ENCODE assay signal across 27 cellular contexts in genomic region chr1:147786536-147786935, GRCh38. TPM values are rescaled to one million over a fixed set of nuclear protein-coding genes. Genes with fewer than 3 reads are reported as not detected.
"Had no signal": no experiment of that assay in that cellular context is flagged by ENCODE, and none has a peak within 500 bp of the region (broad histone marks: within the 10 kb centered on the region; RNA-seq: fewer than 3 reads in every experiment).

No MANE protein-coding gene starts in this region.

- H3K27ac ChIP-seq: adrenal gland, ascending aorta, Peyer's patch, RWPE1, SJCRH30, VCaP had no signal

- H3K4me1 Mint-ChIP-seq: activated CD4-positive, alpha-beta memory T cell treated with anti-CD3 and anti-CD28 coated beads, Interleukin-2, amount 10 ng/mL, durations not matched to agents 7 days and 5 days; activated CD4-positive, alpha-beta T cell treated with anti-CD3 and anti-CD28 coated beads, Interleukin-2, amount 10 ng/mL, durations not matched to agents 7 days and 5 days; activated naive CD8-positive, alpha-beta T cell treated with anti-CD3 and anti-CD28 coated beads, Interleukin-2, amount 10 ng/mL, durations not matched to agents 7 days and 5 days; brain; central memory CD8-positive, alpha-beta T cell had no signal

- H3K4me3 ChIP-seq: adrenal gland, ascending aorta, Peyer's patch, SJCRH30 had no signal

- H3K9me3 Mint-ChIP-seq: activated CD4-positive, alpha-beta memory T cell treated with anti-CD3 and anti-CD28 coated beads, Interleukin-2, amount 10 ng/mL, durations not matched to agents 7 days and 5 days; activated CD4-positive, alpha-beta T cell treated with anti-CD3 and anti-CD28 coated beads, Interleukin-2, amount 10 ng/mL, durations not matched to agents 7 days and 5 days; activated naive CD8-positive, alpha-beta T cell treated with anti-CD3 and anti-CD28 coated beads, Interleukin-2, amount 10 ng/mL, durations not matched to agents 7 days and 5 days; activated T-cell treated with anti-CD3 and anti-CD28 coated beads, Interleukin-2, amount 50 U/mL, for 72 hours; activated T-helper 2 cell treated with anti-CD3 and anti-CD28 coated beads, Interferon-gamma antibody, Interleukin-2, Interleukin-4, amounts not matched to agents 10 μg/mL and 5 μg/mL and 100 μg/mL, durations not matched to agents 14 hours and 24 hours and 36 hours; brain; central memory CD8-positive, alpha-beta T cell had no signal

- H3K4me1 ChIP-seq: adrenal gland, ascending aorta, Peyer's patch, SJCRH30 had no signal

- H3K9me3 ChIP-seq: adrenal gland, ascending aorta, Peyer's patch, SJCRH30, SK-N-SH had no signal

- H3K36me3 Mint-ChIP-seq: activated naive CD8-positive, alpha-beta T cell treated with anti-CD3 and anti-CD28 coated beads, Interleukin-2, amount 10 ng/mL, durations not matched to agents 7 days and 5 days; brain had no signal

- H3K27me3 ChIP-seq: adrenal gland, ascending aorta, Peyer's patch, SJCRH30 had no signal

- DNase-seq: activated CD4-positive, alpha-beta memory T cell treated with anti-CD3 and anti-CD28 coated beads, Interleukin-2, amount 10 ng/mL, durations not matched to agents 7 days and 5 days; activated CD4-positive, alpha-beta T cell treated with anti-CD3 and anti-CD28 coated beads, Interleukin-2, amount 10 ng/mL, durations not matched to agents 7 days and 5 days; activated CD4-positive, CD25-positive, alpha-beta regulatory T cell; activated naive CD4-positive, alpha-beta T cell treated with anti-CD3 and anti-CD28 coated beads, Interleukin-2, amount 50 U/mL, for 16 hours; activated naive CD8-positive, alpha-beta T cell treated with anti-CD3 and anti-CD28 coated beads, Interleukin-2, amount 10 ng/mL, durations not matched to agents 7 days and 5 days; activated T-cell treated with anti-CD3 and anti-CD28 coated beads, Interleukin-2, amount 50 U/mL, for 72 hours; adrenal gland; MM.1S; NCI-H1105; NCI-H1436; NCI-H1694 treated with DMSO at 0.1 percent for 48 hours; NCI-H2029 treated with DMSO at 0.1 percent for 48 hours; NCI-H446; NCI-H524; Peyer's patch; Right ventricle myocardium superior; SJCRH30; SK-N-SH; T-helper 1 cell had no signal

- H3K27ac Mint-ChIP-seq: activated CD4-positive, alpha-beta memory T cell treated with anti-CD3 and anti-CD28 coated beads, Interleukin-2, amount 10 ng/mL, durations not matched to agents 7 days and 5 days; activated CD4-positive, alpha-beta T cell treated with anti-CD3 and anti-CD28 coated beads, Interleukin-2, amount 10 ng/mL, durations not matched to agents 7 days and 5 days; activated naive CD8-positive, alpha-beta T cell treated with anti-CD3 and anti-CD28 coated beads, Interleukin-2, amount 10 ng/mL, durations not matched to agents 7 days and 5 days; activated T-cell treated with anti-CD3 and anti-CD28 coated beads, Interleukin-2, amount 50 U/mL, for 72 hours; activated T-helper 2 cell treated with anti-CD3 and anti-CD28 coated beads, Interferon-gamma antibody, Interleukin-2, Interleukin-4, amounts not matched to agents 10 μg/mL and 5 μg/mL and 100 μg/mL, durations not matched to agents 14 hours and 24 hours and 36 hours; brain had no signal

- ATAC-seq: activated T-cell treated with anti-CD3 and anti-CD28 coated beads, Interleukin-2, amount 50 U/mL, for 72 hours had no signal

- H3K4me3 Mint-ChIP-seq: activated CD4-positive, alpha-beta memory T cell treated with anti-CD3 and anti-CD28 coated beads, Interleukin-2, amount 10 ng/mL, durations not matched to agents 7 days and 5 days; activated CD4-positive, alpha-beta T cell treated with anti-CD3 and anti-CD28 coated beads, Interleukin-2, amount 10 ng/mL, durations not matched to agents 7 days and 5 days; activated naive CD8-positive, alpha-beta T cell treated with anti-CD3 and anti-CD28 coated beads, Interleukin-2, amount 10 ng/mL, durations not matched to agents 7 days and 5 days; activated T-cell treated with anti-CD3 and anti-CD28 coated beads, Interleukin-2, amount 50 U/mL, for 72 hours; brain; central memory CD8-positive, alpha-beta T cell had no signal

RNA-seq across cellular contexts. Expression of gene GJA5, which starts 26.1 kb away (rescaled TPM):
- total RNA-seq: activated CD4-positive, alpha-beta memory T cell treated with anti-CD3 and anti-CD28 coated beads, Interleukin-2, amount 10 ng/mL, durations not matched to agents 7 days and 5 days; activated CD4-positive, alpha-beta T cell treated with anti-CD3 and anti-CD28 coated beads, Interleukin-2, amount 10 ng/mL, durations not matched to agents 7 days and 5 days; activated CD8-positive, alpha-beta memory T cell treated with anti-CD3 and anti-CD28 coated beads for 36 hours; activated naive CD8-positive, alpha-beta T cell treated with anti-CD3 and anti-CD28 coated beads, Interleukin-2, amount 10 ng/mL, durations not matched to agents 7 days and 5 days; activated T-cell treated with anti-CD3 and anti-CD28 coated beads, Interleukin-2, amount 50 U/mL, for 72 hours; activated T-helper 2 cell treated with anti-CD3 and anti-CD28 coated beads, Interferon-gamma antibody, Interleukin-2, Interleukin-4, amounts not matched to agents 10 μg/mL and 5 μg/mL and 100 μg/mL, durations not matched to agents 14 hours and 24 hours and 36 hours; SJCRH30; T-helper 2 cell treated with Interferon-gamma antibody and Interleukin-4, amounts not matched to agents 100 ng/mL and 5 ng/mL, for 36 hours had no signal
- polyA plus RNA-seq: SK-N-SH had no signal
